In the genomic region with DNA sequence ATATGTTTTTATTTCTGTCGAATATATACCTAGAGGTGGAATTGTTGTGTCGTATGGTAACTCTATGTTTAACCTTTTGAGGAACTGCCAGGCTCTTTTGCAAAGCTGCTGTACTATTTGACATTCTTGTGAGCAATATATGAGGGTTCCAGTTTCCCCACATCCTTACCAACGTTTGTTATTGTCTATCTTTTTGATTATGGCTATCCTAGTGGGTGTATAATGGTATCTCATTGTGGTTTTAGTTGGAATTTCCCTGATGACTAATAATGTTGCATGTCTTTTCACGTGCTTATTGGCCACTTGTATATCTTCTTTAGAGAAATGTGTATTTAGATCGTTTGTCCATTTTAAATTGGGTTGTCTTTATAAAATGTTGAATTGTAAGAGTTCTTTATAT, we compare ENCODE assay signal across 13 cellular contexts. TPM values are rescaled to one million over a fixed set of nuclear protein-coding genes. Genes with fewer than 3 reads are reported as not detected.
DNase-seq lines count a peak whose midpoint lies in the region; ATAC-seq, FAIRE-seq and TF ChIP-seq lines count a peak whose summit lies in the region.
"Had no signal": no experiment of that assay in that cellular context is flagged by ENCODE, and none has a peak within 500 bp of the region (broad histone marks: within the 10 kb centered on the region; RNA-seq: fewer than 3 reads in every experiment).

No MANE protein-coding gene starts in this region.

- 50 to 68% methylated on average over 5 of the region's 5 CpGs for WGBS in pancreas, 2 donors

- H4K20me1 ChIP-seq in osteoblast (ENCODE audit: insufficient read depth, low read length), result no peaks in the 10 kb centered on the region

- H3K4me3 ChIP-seq in NB4 (ENCODE audit: low read depth, low read length) (no peak overlapping the region), choroid plexus epithelial cell (ENCODE audit: low read depth, low read length) (no peak overlapping the region), pancreas (no peak overlapping the region), osteoblast (ENCODE audit: insufficient read depth, low read length) (no peak overlapping the region)

- no peak for ATAC-seq in pancreas
- ATAC-seq in HG03025 (IDR thresholded peaks at IDR 0.05; ENCODE audit: low FRiP score, unreplicated experiment), result no peak
- ATAC-seq: CD8-positive, alpha-beta T cell; Right ventricle myocardium inferior had no signal

- no peak for DNase-seq in GM12891 (ENCODE audit: insufficient read length, low spot score)
- DNase-seq in NB4 (ENCODE audit: low read depth), result peak; percentile 16
- DNase-seq in choroid plexus epithelial cell (ENCODE audit: low read depth), result peak; percentile 55
- DNase-seq in pancreas, result no peak
- no peak for DNase-seq in OCI-M2 (lab: John Stamatoyannopoulos, UW; ENCODE audit: unreplicated experiment)
- DNase-seq in osteoblast (ENCODE audit: insufficient read length, low spot score, missing footprints), result no peak
- DNase-seq: activated CD4-positive, alpha-beta T cell treated with anti-CD3 and anti-CD28 coated beads, Interleukin-2, amount 50 U/mL, for 1 hour; CD8-positive, alpha-beta T cell; hypothalamus; NCI-H1694 treated with DMSO at 0.1 percent for 48 hours; NCI-H748 treated with DMSO at 0.1 percent for 48 hours had no signal

- TF ChIP-seq CTCF in NB4 (IDR thresholded peaks at IDR 0.05; ENCODE audit: low read depth, low read length), result no peak
- no peak for TF ChIP-seq CTCF in choroid plexus epithelial cell (conservative IDR thresholded peaks at IDR 0.05; ENCODE audit: low read depth, low read length)
- no peak for TF ChIP-seq CTCF in pancreas (IDR thresholded peaks at IDR 0.05)
- TF ChIP-seq CTCF in osteoblast (IDR thresholded peaks at IDR 0.05; ENCODE audit: extremely low read depth, low read depth, low read length), result no peak

- H3K9me3 ChIP-seq in pancreas (no peaks in the 10 kb centered on the region), osteoblast (ENCODE audit: low read depth, low read length) (no peaks in the 10 kb centered on the region)

- peaks cover 0 to 3% (median 0%) of the 10 kb centered on the region in 3 donors for H3K4me1 ChIP-seq in pancreas
- H3K4me1 ChIP-seq in osteoblast (ENCODE audit: insufficient read depth, low read length), result no peaks in the 10 kb centered on the region

- H3K27ac ChIP-seq in pancreas (no peak overlapping the region), osteoblast (ENCODE audit: low read depth, low read length) (no peak overlapping the region)

- TF ChIP-seq POLR2A in GM12891 (IDR thresholded peaks at IDR 0.05; ENCODE audit: low read depth, low read length), result no peak
- no peak for TF ChIP-seq POLR2A in NB4 (IDR thresholded peaks at IDR 0.05; ENCODE audit: extremely low read depth, insufficient read length)

- intact Hi-C loops in pancreas (cut with DNase I), result no loop called here

- H3K4me2 ChIP-seq in osteoblast (ENCODE audit: insufficient read depth, low read length), result no peak overlapping the region

- no peaks in the 10 kb centered on the region for H3K79me2 ChIP-seq in osteoblast (ENCODE audit: insufficient read depth, low read length)

- no peak overlapping the region for H2AFZ ChIP-seq in osteoblast (ENCODE audit: low read length)

- FAIRE-seq in GM12891 (lab: Jason Lieb, UNC) (peak; percentile 40), pancreas (lab: Jason Lieb, UNC) (peak; percentile 91)

- H3K27me3 ChIP-seq in pancreas, result no peaks in the 10 kb centered on the region
- peaks cover 6% of the 10 kb centered on the region for H3K27me3 ChIP-seq in osteoblast (ENCODE audit: insufficient read depth, low read length)

- no peaks in the 10 kb centered on the region for H3K36me3 ChIP-seq in pancreas
- H3K36me3 ChIP-seq in osteoblast (ENCODE audit: insufficient read depth, low read length), result no peaks in the 10 kb centered on the region

TF ChIP-seq in GM12891, 5 proteins besides CTCF, POLR2A, EP300 and RAD21:
- no peak for TF ChIP-seq POU2F2 (IDR thresholded peaks at IDR 0.05; ENCODE audit: low read depth, low read length)
- TF ChIP-seq SPI1 (IDR thresholded peaks at IDR 0.05; ENCODE audit: low read depth, low read length), result no peak
- no peak for TF ChIP-seq PAX5 (IDR thresholded peaks at IDR 0.05; ENCODE audit: insufficient read depth, low read length, severe bottlenecking)
- no peak for TF ChIP-seq POLR2AphosphoS5 (IDR thresholded peaks at IDR 0.05; ENCODE audit: low read depth, low read length)

RNA-seq across cellular contexts. Expression of a gene that starts 24.5 kb away (rescaled TPM):
- polyA plus RNA-seq in GM12891 (2012; ENCODE audit: low read depth, missing spikeins), result 0.01 TPM
- 10 to 100 TPM; 14.2 to 29.3 (median 18.7) TPM for total RNA-seq in pancreas
- 1 to 10 TPM; 5.2 to 7.1 TPM for polyA plus RNA-seq in pancreas
- 0.59 and 0.72 TPM in 2 replicates for total RNA-seq in osteoblast

Comparison
In these comparisons a context has a peak if more than half of its experiments do, and no peak if none do; other contexts are left out.
1. DNase-seq: peak in NB4 (single experiment) and choroid plexus epithelial cell (single experiment); none in GM12891 (single experiment), pancreas (0 of 6), OCI-M2 (single experiment) and osteoblast (single experiment).